ENCODE assay signal across 8 cellular contexts in genomic region chr17:8080208-8080798, GRCh38. TPM values are rescaled to one million over a fixed set of nuclear protein-coding genes. Genes with fewer than 3 reads are reported as not detected.
DNase-seq lines count a peak whose midpoint lies in the region; ATAC-seq and TF ChIP-seq lines count a peak whose summit lies in the region.

No MANE protein-coding gene starts in this region.

- in situ Hi-C loops in gastrocnemius medialis (cut with MboI; ENCODE audit: low sequenced_read_pairs in 4 of 4): loop anchor here in 3 of 4 donors (25.0 kb wide), 2 partner anchors 207 to 232 kb away; partner anchors contain the start of genes ARHGEF15 (in 2 of the 3), RANGRF (in 1 of the 3) and SLC25A35 (in 1 of the 3)

- H3K27me3 ChIP-seq in GM23338 (ENCODE audit: insufficient read depth): peaks cover 74% of the 10 kb centered on the region
- H3K27me3 ChIP-seq in SU-DHL-6 (ENCODE audit: low read length): no peaks in the 10 kb centered on the region
- peaks cover 92% of the 10 kb centered on the region for H3K27me3 ChIP-seq in cardiac muscle cell
- H3K27me3 ChIP-seq in gastrocnemius medialis: peaks cover 34 to 51% (median 50%) of the 10 kb centered on the region in 3 donors

- H3K4me2 ChIP-seq in GM23338: peak overlapping the region; percentile 95
- H3K4me2 ChIP-seq in SU-DHL-6 (ENCODE audit: low read depth, low read length, poor library complexity, severe bottlenecking): peak overlapping the region; percentile 61

- peaks cover 5% of the 10 kb centered on the region; the same call in 2 of the 3 replicates for H3K9me3 Mint-ChIP-seq in GM23338

- ATAC-seq in GM23338 (peak; percentile 56), gastrocnemius medialis (peak; percentile 24 to 32), HG02610 (IDR thresholded peaks at IDR 0.05; ENCODE audit: unreplicated experiment) (no peak)

- H3K4me1 ChIP-seq in GM23338 (ENCODE audit: insufficient read depth) (peaks cover 10% of the 10 kb centered on the region; the same call in 1 of the 2 replicates), cardiac muscle cell (ENCODE audit: low read depth) (no peaks in the 10 kb centered on the region), gastrocnemius medialis (peaks cover 4 to 13% of the 10 kb centered on the region in 2 donors)

- H3K36me3 Mint-ChIP-seq in GM23338 (ENCODE audit: low read depth): peaks cover 2% of the 10 kb centered on the region; the same call in 1 of the 3 replicates

- no peaks in the 10 kb centered on the region for H3K9me3 ChIP-seq in SU-DHL-6 (ENCODE audit: insufficient read depth, low read length)
- no peaks in the 10 kb centered on the region for H3K9me3 ChIP-seq in cardiac muscle cell (ENCODE audit: low read depth)
- H3K9me3 ChIP-seq in gastrocnemius medialis: no peaks in the 10 kb centered on the region

- peak overlapping the region; percentile 89 for H3K4me3 ChIP-seq in GM23338
- peak overlapping the region; percentile 51 for H3K4me3 ChIP-seq in SU-DHL-6 (ENCODE audit: insufficient read depth, low read length, poor library complexity, severe bottlenecking)
- H3K4me3 ChIP-seq in cardiac muscle cell: peak overlapping the region; percentile 37
- H3K4me3 ChIP-seq in gastrocnemius medialis: peak overlapping the region; percentile 49 to 72 (median 53)

- peak overlapping the region; percentile 88 for H3K4me3 Mint-ChIP-seq in GM23338

- H3K27me3 Mint-ChIP-seq in GM23338 (ENCODE audit: insufficient read depth, low read depth, poor library complexity): peaks cover 43% of the 10 kb centered on the region

- peaks cover 3% of the 10 kb centered on the region; the same call in 2 of the 3 replicates for H3K4me1 Mint-ChIP-seq in GM23338

- H3K9ac ChIP-seq in SU-DHL-6 (ENCODE audit: low read length): peak overlapping the region; percentile 65

- no peaks in the 10 kb centered on the region for H3F3A ChIP-seq in GM23338 (replicated peaks; ENCODE audit: low read depth)
- H3F3A ChIP-seq in SU-DHL-6 (ENCODE audit: insufficient read depth): no peaks in the 10 kb centered on the region

- H3K27ac ChIP-seq in GM23338 (ENCODE audit: low read depth) (no peak overlapping the region), SU-DHL-6 (ENCODE audit: low read depth, low read length) (no peak overlapping the region), cardiac muscle cell (no peak overlapping the region), gastrocnemius medialis (no peak overlapping the region)

- DNase-seq in GM23338 (ENCODE audit: low spot score) (peak; percentile 70), cardiac muscle cell (ENCODE audit: low read depth in 1 of 2, low spot score in 1 of 2) (no peak), gastrocnemius medialis (no peak), MV-4-11 (lab: John Stamatoyannopoulos, UW) (no peak), middle frontal gyrus (ENCODE audit: extremely low spot score, low spot score) (no peak), GM03348 (ENCODE audit: low spot score) (no peak)

- H3K36me3 ChIP-seq in GM23338 (ENCODE audit: insufficient read depth) (no peaks in the 10 kb centered on the region), SU-DHL-6 (ENCODE audit: low read length) (no peaks in the 10 kb centered on the region), cardiac muscle cell (no peaks in the 10 kb centered on the region), gastrocnemius medialis (no peaks in the 10 kb centered on the region)

- H3K79me2 ChIP-seq in GM23338 (replicated peaks; ENCODE audit: insufficient read depth) (no peaks in the 10 kb centered on the region), SU-DHL-6 (ENCODE audit: insufficient read depth, low read length) (no peaks in the 10 kb centered on the region)

- TF ChIP-seq CTCF in GM23338 (conservative IDR thresholded peaks at IDR 0.05; ENCODE audit: low read depth in 2 of 2) (peak in 1 of 2 experiments; percentile 8; a peak in 1 of 4 replicates), SU-DHL-6 (IDR thresholded peaks at IDR 0.05; ENCODE audit: insufficient read depth, low read length, poor library complexity, severe bottlenecking) (no peak), cardiac muscle cell (IDR thresholded peaks at IDR 0.05; ENCODE audit: low read depth, low read length) (no peak), gastrocnemius medialis (IDR thresholded peaks at IDR 0.05 in 4 of 5, conservative IDR thresholded peaks at IDR 0.05 in 1 of 5) (peak in 2 of 5 experiments; percentile 15 to 21)

- intact Hi-C loops in gastrocnemius medialis (cut with DNase I; ENCODE audit: low total_unique reads): loop anchor here (10.0 kb wide), 1 partner anchor 214 kb away; the partner anchor contains the start of gene SLC25A35

- no peaks in the 10 kb centered on the region for H3K9me2 ChIP-seq in GM23338 (ENCODE audit: insufficient read depth)
- H3K9me2 ChIP-seq in SU-DHL-6 (replicated peaks; ENCODE audit: insufficient read depth, low read length): no peaks in the 10 kb centered on the region

- H2AFZ ChIP-seq in GM23338 (peak overlapping the region; percentile 99), SU-DHL-6 (ENCODE audit: low read depth, low read length, severe bottlenecking) (peak overlapping the region; percentile 94)

- no peak overlapping the region for H3K27ac Mint-ChIP-seq in GM23338

- TF ChIP-seq POLR2A in gastrocnemius medialis (IDR thresholded peaks at IDR 0.05): no peak

- 0 out of 2 replicates have a peak, but pooled peaks cover 5% of the 10 kb centered on the region for H4K20me1 ChIP-seq in GM23338 (replicated peaks; ENCODE audit: insufficient read depth)
- no peaks in the 10 kb centered on the region for H4K20me1 ChIP-seq in SU-DHL-6 (ENCODE audit: low read depth, low read length)

TF ChIP-seq in GM23338, 12 proteins besides CTCF, POLR2A, EP300 and RAD21:
- TF ChIP-seq, protein P1, sequence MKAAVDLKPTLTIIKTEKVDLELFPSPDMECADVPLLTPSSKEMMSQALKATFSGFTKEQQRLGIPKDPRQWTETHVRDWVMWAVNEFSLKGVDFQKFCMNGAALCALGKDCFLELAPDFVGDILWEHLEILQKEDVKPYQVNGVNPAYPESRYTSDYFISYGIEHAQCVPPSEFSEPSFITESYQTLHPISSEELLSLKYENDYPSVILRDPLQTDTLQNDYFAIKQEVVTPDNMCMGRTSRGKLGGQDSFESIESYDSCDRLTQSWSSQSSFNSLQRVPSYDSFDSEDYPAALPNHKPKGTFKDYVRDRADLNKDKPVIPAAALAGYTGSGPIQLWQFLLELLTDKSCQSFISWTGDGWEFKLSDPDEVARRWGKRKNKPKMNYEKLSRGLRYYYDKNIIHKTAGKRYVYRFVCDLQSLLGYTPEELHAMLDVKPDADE (IDR thresholded peaks at IDR 0.05): no peak
- TF ChIP-seq EZH2 (IDR thresholded peaks at IDR 0.05; ENCODE audit: low read depth, unreplicated experiment): peak; percentile 46

RNA-seq across cellular contexts. Expression of gene ALOX12B, which starts 7.2 kb away (rescaled TPM):
- 1.4 TPM in 1 of 2 replicates, not detected in the other for total RNA-seq in GM23338 (2014; rRNA removed; shearing (Covaris generic))
- polyA plus RNA-seq in GM23338 (2016; fragmentation: Nextera tagmentation; extraction: Ambion mirVana) (0.16 and 0.30 TPM in 2 replicates), cardiac muscle cell (2.1 and 2.3 TPM in 2 replicates)
- total RNA-seq in cardiac muscle cell (0.42 and 1.6 TPM in 2 replicates), gastrocnemius medialis (not detected)

RNA-seq across cellular contexts. Expression of gene ALOXE3, which starts 38.0 kb away (rescaled TPM):
- 0.10 and 1.6 TPM in 2 replicates for total RNA-seq in GM23338 (2014; rRNA removed; shearing (Covaris generic))
- polyA plus RNA-seq in GM23338 (2016; fragmentation: Nextera tagmentation; extraction: Ambion mirVana): 0.27 TPM in 1 of 2 replicates, not detected in the other
- not detected in 2 replicates for total RNA-seq in cardiac muscle cell
- 0.10 TPM in 1 of 2 replicates, not detected in the other for polyA plus RNA-seq in cardiac muscle cell
- total RNA-seq in gastrocnemius medialis: not detected

RNA-seq across cellular contexts. Expression of gene ALOX15B, which starts 41.4 kb away (rescaled TPM):
- total RNA-seq in GM23338 (2014; rRNA removed; shearing (Covaris generic)): 0.39 and 0.45 TPM in 2 replicates
- polyA plus RNA-seq in GM23338 (2016; fragmentation: Nextera tagmentation; extraction: Ambion mirVana) (0.33 and 0.42 TPM in 2 replicates), cardiac muscle cell (0.12 TPM in 1 of 2 replicates, not detected in the other)
- total RNA-seq in cardiac muscle cell (0.18 and 0.33 TPM in 2 replicates), gastrocnemius medialis (1 to 10 TPM in 1 of 4 donors, under 1 TPM in 3; 0.15 to 1.0 (median 0.69) TPM)

RNA-seq across cellular contexts. Expression of gene HES7, which starts 43.6 kb away (rescaled TPM):
- total RNA-seq in GM23338 (2014; rRNA removed; shearing (Covaris generic)): 0.14 TPM in 1 of 2 replicates, not detected in the other
- 0.24 TPM in 1 of 2 replicates, not detected in the other for polyA plus RNA-seq in GM23338 (2016; fragmentation: Nextera tagmentation; extraction: Ambion mirVana)
- 0.32 and 6.2 TPM in 2 replicates for total RNA-seq in cardiac muscle cell
- polyA plus RNA-seq in cardiac muscle cell: 1.1 and 1.5 TPM in 2 replicates
- not detected for total RNA-seq in gastrocnemius medialis

Comparison
In these comparisons a context has a peak if more than half of its experiments do, and no peak if none do; other contexts are left out.
1. H3K4me3 ChIP-seq: peak in every context shown above with its lines; median percentile 89 in GM23338; 53 in gastrocnemius medialis; 51 in SU-DHL-6; 37 in cardiac muscle cell.